Comparison of ENCODE assay signal across 2 cellular contexts in genomic region chr13:102847272-102848234, GRCh38.
TF ChIP-seq lines count a peak whose summit lies in the region.

No MANE protein-coding gene starts in this region.

TF ChIP-seq in IMR-90, 13 proteins besides CTCF, POLR2A, EP300 and RAD21:
- 0 out of 2 replicates have a peak, but pooled peaks have one; percentile 5 for TF ChIP-seq MXI1 (IDR thresholded peaks at IDR 0.05; ENCODE audit: borderline replicate concordance, low read depth, low read length)
- TF ChIP-seq SMC3 (IDR thresholded peaks at IDR 0.05; ENCODE audit: low read depth, low read length): peak; percentile 69
- no peak for TF ChIP-seq CEBPB (IDR thresholded peaks at IDR 0.05; ENCODE audit: low read depth, low read length)

TF ChIP-seq in GM12891, 5 proteins besides CTCF, POLR2A, EP300 and RAD21:
- TF ChIP-seq POLR2AphosphoS5 (IDR thresholded peaks at IDR 0.05; ENCODE audit: low read depth, low read length) (no peak), POU2F2 (IDR thresholded peaks at IDR 0.05; ENCODE audit: low read depth, low read length) (no peak), SPI1 (IDR thresholded peaks at IDR 0.05; ENCODE audit: low read depth, low read length) (no peak), TAF1 (IDR thresholded peaks at IDR 0.05; ENCODE audit: low read depth, low read length) (no peak), PAX5 (IDR thresholded peaks at IDR 0.05; ENCODE audit: insufficient read depth, low read length, severe bottlenecking) (no peak)
